Comparison of ENCODE assay signal across 24 cellular contexts in genomic region chr4:150436598-150437370, GRCh38.
DNase-seq lines count a peak whose midpoint lies in the region; ATAC-seq lines count a peak whose summit lies in the region.
"Had no signal": no experiment of that assay in that cellular context is flagged by ENCODE, and none has a peak within 500 bp of the region (broad histone marks: within the 10 kb centered on the region; RNA-seq: fewer than 3 reads in every experiment).

No MANE protein-coding gene starts in this region.

- peak; percentile 96 to 97 for ATAC-seq in activated naive CD4-positive, alpha-beta T cell treated with anti-CD3 and anti-CD28 coated beads, Interleukin-2, amount 50 U/mL, for 72 hours
- ATAC-seq in activated T-helper 17 cell treated with anti-CD3 and anti-CD28 coated beads, Interleukin-2, amount 50 U/mL, for 72 hours (replicated peaks), result peak; percentile 97
- peak; percentile 34 to 72 for ATAC-seq in stimulated activated naive B cell treated with anti-CD40 and anti-IgM and Interleukin-4, amounts not matched to agents 10 μg/mL and 1 μg/mL and 100 μg/mL, for 72 hours (replicated peaks)
- ATAC-seq: K562; naive thymus-derived CD8-positive, alpha-beta T cell; stimulated activated memory B cell treated with anti-CD40 and anti-IgM and Interleukin-4, amounts not matched to agents 10 μg/mL and 1 μg/mL and 100 μg/mL, for 72 hours; WTC11 had no signal

- H3K4me1 Mint-ChIP-seq in activated T-helper 17 cell treated with anti-CD3 and anti-CD28 coated beads, Interleukin-2, amount 50 U/mL, for 72 hours, result peaks cover 6% of the 10 kb centered on the region
- peaks cover 3 to 6% of the 10 kb centered on the region in 2 donors for H3K4me1 Mint-ChIP-seq in stimulated activated naive B cell treated with anti-CD40 and anti-IgM and Interleukin-4, amounts not matched to agents 10 μg/mL and 1 μg/mL and 100 μg/mL, for 72 hours
- H3K4me1 Mint-ChIP-seq: CD14-positive monocyte, H9, WTC11 had no signal

- peaks cover 0 to 4% of the 10 kb centered on the region in 2 donors for H3K9me3 Mint-ChIP-seq in activated naive CD4-positive, alpha-beta T cell treated with anti-CD3 and anti-CD28 coated beads, Interleukin-2, amount 50 U/mL, for 72 hours
- H3K9me3 Mint-ChIP-seq in activated T-helper 17 cell treated with anti-CD3 and anti-CD28 coated beads, Interleukin-2, amount 50 U/mL, for 72 hours, result no peaks in the 10 kb centered on the region
- peaks cover 0 to 1% of the 10 kb centered on the region in 2 donors for H3K9me3 Mint-ChIP-seq in stimulated activated naive B cell treated with anti-CD40 and anti-IgM and Interleukin-4, amounts not matched to agents 10 μg/mL and 1 μg/mL and 100 μg/mL, for 72 hours
- H3K9me3 Mint-ChIP-seq: H9; naive thymus-derived CD8-positive, alpha-beta T cell; stimulated activated memory B cell treated with anti-CD40 and anti-IgM and Interleukin-4, amounts not matched to agents 10 μg/mL and 1 μg/mL and 100 μg/mL, for 72 hours; WTC11 had no signal

- H3K36me3 Mint-ChIP-seq in activated naive CD4-positive, alpha-beta T cell treated with anti-CD3 and anti-CD28 coated beads, Interleukin-2, amount 50 U/mL, for 72 hours, result peaks cover 14 to 20% of the 10 kb centered on the region in 2 donors
- peaks cover 42% of the 10 kb centered on the region for H3K36me3 Mint-ChIP-seq in activated T-helper 17 cell treated with anti-CD3 and anti-CD28 coated beads, Interleukin-2, amount 50 U/mL, for 72 hours (ENCODE audit: low read depth)
- peaks cover 13 to 14% of the 10 kb centered on the region in 2 donors for H3K36me3 Mint-ChIP-seq in stimulated activated naive B cell treated with anti-CD40 and anti-IgM and Interleukin-4, amounts not matched to agents 10 μg/mL and 1 μg/mL and 100 μg/mL, for 72 hours
- H3K36me3 Mint-ChIP-seq: WTC11 had no signal

- H3K27ac Mint-ChIP-seq in activated naive CD4-positive, alpha-beta T cell treated with anti-CD3 and anti-CD28 coated beads, Interleukin-2, amount 50 U/mL, for 72 hours, result peak overlapping the region; percentile 4 to 52
- H3K27ac Mint-ChIP-seq in activated T-helper 17 cell treated with anti-CD3 and anti-CD28 coated beads, Interleukin-2, amount 50 U/mL, for 72 hours, result peak overlapping the region; percentile 86
- H3K27ac Mint-ChIP-seq in stimulated activated naive B cell treated with anti-CD40 and anti-IgM and Interleukin-4, amounts not matched to agents 10 μg/mL and 1 μg/mL and 100 μg/mL, for 72 hours, result no peak overlapping the region
- H3K27ac Mint-ChIP-seq: CD14-positive monocyte; H9; naive thymus-derived CD8-positive, alpha-beta T cell; stimulated activated memory B cell treated with anti-CD40 and anti-IgM and Interleukin-4, amounts not matched to agents 10 μg/mL and 1 μg/mL and 100 μg/mL, for 72 hours; WTC11 had no signal

- no peaks in the 10 kb centered on the region for H3K27me3 Mint-ChIP-seq in activated T-helper 17 cell treated with anti-CD3 and anti-CD28 coated beads, Interleukin-2, amount 50 U/mL, for 72 hours
- H3K27me3 Mint-ChIP-seq in stimulated activated naive B cell treated with anti-CD40 and anti-IgM and Interleukin-4, amounts not matched to agents 10 μg/mL and 1 μg/mL and 100 μg/mL, for 72 hours, result no peaks in the 10 kb centered on the region
- H3K27me3 Mint-ChIP-seq: naive thymus-derived CD8-positive, alpha-beta T cell; stimulated activated memory B cell treated with anti-CD40 and anti-IgM and Interleukin-4, amounts not matched to agents 10 μg/mL and 1 μg/mL and 100 μg/mL, for 72 hours had no signal

- peak overlapping the region; percentile 7 for H3K4me3 Mint-ChIP-seq in activated T-helper 17 cell treated with anti-CD3 and anti-CD28 coated beads, Interleukin-2, amount 50 U/mL, for 72 hours
- no peak overlapping the region for H3K4me3 Mint-ChIP-seq in stimulated activated naive B cell treated with anti-CD40 and anti-IgM and Interleukin-4, amounts not matched to agents 10 μg/mL and 1 μg/mL and 100 μg/mL, for 72 hours
- H3K4me3 Mint-ChIP-seq: CD14-positive monocyte; H9; naive thymus-derived CD8-positive, alpha-beta T cell; stimulated activated memory B cell treated with anti-CD40 and anti-IgM and Interleukin-4, amounts not matched to agents 10 μg/mL and 1 μg/mL and 100 μg/mL, for 72 hours; WTC11 had no signal

- DNase-seq in NCI-H82 (lab: John Stamatoyannopoulos, UW) (peak; percentile 8), NCI-H82 treated with DMSO at 0.1 percent for 48 hours (lab: John Stamatoyannopoulos, UW; ENCODE audit: unreplicated experiment) (no peak), NCI-H146 treated with DMSO at 0.1 percent for 48 hours (lab: John Stamatoyannopoulos, UW; ENCODE audit: unreplicated experiment) (no peak), NCI-H2196 treated with DMSO at 0.1 percent for 48 hours (lab: John Stamatoyannopoulos, UW; ENCODE audit: unreplicated experiment) (no peak)
- peak in 1 of 2 donors; percentile 16 for DNase-seq in activated naive CD4-positive, alpha-beta T cell treated with anti-CD3 and anti-CD28 coated beads, Interleukin-2, amount 50 U/mL, for 72 hours (ENCODE audit: low spot score in 2 of 2)
- no peak for DNase-seq in activated naive CD4-positive, alpha-beta T cell (lab: John Stamatoyannopoulos, UW)
- DNase-seq in stimulated activated naive B cell treated with anti-CD40 and anti-IgM and Interleukin-4, amounts not matched to agents 10 μg/mL and 1 μg/mL and 100 μg/mL, for 72 hours, result no peak
- DNase-seq: activated effector memory CD4-positive, alpha-beta T cell treated with Interleukin-2 at 50 U/mL for 16 hours; amniotic stem cell; DND-41; glutamatergic neuron; H9; kidney; midbrain; MM.1S; naive thymus-derived CD8-positive, alpha-beta T cell; NCI-H2081; NCI-H226; SJCRH30 had no signal
